In the genomic region with DNA sequence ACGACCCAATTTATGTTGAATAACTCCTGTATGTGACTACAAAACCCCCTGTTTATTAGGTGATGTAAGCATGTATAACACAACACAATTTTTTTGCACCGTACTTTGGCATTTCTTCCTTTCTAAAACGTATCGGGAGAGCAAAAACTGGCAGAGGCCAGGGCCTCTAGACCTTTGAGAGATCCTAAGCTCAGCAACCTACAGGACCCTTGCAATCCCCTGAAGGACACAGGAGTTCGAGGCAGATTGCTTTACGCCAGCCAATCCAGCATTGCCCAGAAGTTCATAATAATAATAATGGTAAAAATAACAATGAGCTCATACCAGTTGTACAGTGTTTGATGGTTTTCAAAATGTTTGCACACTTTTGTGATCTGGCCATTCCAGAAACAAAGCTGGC, we compare ENCODE assay signal across 2 cellular contexts.
TF ChIP-seq lines count a peak whose summit lies in the region.

No MANE protein-coding gene starts in this region.

TF ChIP-seq in GM23338, 12 proteins besides CTCF, POLR2A, EP300 and RAD21 (continued from another document):
- TF ChIP-seq ETS1 (IDR thresholded peaks at IDR 0.05) (no peak), POLR2AphosphoS5 (IDR thresholded peaks at IDR 0.05; ENCODE audit: low read depth) (no peak), JUNB (IDR thresholded peaks at IDR 0.05; ENCODE audit: unreplicated experiment) (no peak), EZH2 (IDR thresholded peaks at IDR 0.05; ENCODE audit: low read depth, unreplicated experiment) (no peak), ZNF331 (CRISPR knock-in tag; IDR thresholded peaks at IDR 0.05; ENCODE audit: low read depth) (no peak), CREB1 (CRISPR knock-in tag; IDR thresholded peaks at IDR 0.05; ENCODE audit: low read depth) (no peak), EZH2phosphoT487 (IDR thresholded peaks at IDR 0.05; ENCODE audit: unreplicated experiment) (no peak), NANOG (IDR thresholded peaks at IDR 0.05; ENCODE audit: borderline replicate concordance) (no peak)
- TF ChIP-seq, protein P1, sequence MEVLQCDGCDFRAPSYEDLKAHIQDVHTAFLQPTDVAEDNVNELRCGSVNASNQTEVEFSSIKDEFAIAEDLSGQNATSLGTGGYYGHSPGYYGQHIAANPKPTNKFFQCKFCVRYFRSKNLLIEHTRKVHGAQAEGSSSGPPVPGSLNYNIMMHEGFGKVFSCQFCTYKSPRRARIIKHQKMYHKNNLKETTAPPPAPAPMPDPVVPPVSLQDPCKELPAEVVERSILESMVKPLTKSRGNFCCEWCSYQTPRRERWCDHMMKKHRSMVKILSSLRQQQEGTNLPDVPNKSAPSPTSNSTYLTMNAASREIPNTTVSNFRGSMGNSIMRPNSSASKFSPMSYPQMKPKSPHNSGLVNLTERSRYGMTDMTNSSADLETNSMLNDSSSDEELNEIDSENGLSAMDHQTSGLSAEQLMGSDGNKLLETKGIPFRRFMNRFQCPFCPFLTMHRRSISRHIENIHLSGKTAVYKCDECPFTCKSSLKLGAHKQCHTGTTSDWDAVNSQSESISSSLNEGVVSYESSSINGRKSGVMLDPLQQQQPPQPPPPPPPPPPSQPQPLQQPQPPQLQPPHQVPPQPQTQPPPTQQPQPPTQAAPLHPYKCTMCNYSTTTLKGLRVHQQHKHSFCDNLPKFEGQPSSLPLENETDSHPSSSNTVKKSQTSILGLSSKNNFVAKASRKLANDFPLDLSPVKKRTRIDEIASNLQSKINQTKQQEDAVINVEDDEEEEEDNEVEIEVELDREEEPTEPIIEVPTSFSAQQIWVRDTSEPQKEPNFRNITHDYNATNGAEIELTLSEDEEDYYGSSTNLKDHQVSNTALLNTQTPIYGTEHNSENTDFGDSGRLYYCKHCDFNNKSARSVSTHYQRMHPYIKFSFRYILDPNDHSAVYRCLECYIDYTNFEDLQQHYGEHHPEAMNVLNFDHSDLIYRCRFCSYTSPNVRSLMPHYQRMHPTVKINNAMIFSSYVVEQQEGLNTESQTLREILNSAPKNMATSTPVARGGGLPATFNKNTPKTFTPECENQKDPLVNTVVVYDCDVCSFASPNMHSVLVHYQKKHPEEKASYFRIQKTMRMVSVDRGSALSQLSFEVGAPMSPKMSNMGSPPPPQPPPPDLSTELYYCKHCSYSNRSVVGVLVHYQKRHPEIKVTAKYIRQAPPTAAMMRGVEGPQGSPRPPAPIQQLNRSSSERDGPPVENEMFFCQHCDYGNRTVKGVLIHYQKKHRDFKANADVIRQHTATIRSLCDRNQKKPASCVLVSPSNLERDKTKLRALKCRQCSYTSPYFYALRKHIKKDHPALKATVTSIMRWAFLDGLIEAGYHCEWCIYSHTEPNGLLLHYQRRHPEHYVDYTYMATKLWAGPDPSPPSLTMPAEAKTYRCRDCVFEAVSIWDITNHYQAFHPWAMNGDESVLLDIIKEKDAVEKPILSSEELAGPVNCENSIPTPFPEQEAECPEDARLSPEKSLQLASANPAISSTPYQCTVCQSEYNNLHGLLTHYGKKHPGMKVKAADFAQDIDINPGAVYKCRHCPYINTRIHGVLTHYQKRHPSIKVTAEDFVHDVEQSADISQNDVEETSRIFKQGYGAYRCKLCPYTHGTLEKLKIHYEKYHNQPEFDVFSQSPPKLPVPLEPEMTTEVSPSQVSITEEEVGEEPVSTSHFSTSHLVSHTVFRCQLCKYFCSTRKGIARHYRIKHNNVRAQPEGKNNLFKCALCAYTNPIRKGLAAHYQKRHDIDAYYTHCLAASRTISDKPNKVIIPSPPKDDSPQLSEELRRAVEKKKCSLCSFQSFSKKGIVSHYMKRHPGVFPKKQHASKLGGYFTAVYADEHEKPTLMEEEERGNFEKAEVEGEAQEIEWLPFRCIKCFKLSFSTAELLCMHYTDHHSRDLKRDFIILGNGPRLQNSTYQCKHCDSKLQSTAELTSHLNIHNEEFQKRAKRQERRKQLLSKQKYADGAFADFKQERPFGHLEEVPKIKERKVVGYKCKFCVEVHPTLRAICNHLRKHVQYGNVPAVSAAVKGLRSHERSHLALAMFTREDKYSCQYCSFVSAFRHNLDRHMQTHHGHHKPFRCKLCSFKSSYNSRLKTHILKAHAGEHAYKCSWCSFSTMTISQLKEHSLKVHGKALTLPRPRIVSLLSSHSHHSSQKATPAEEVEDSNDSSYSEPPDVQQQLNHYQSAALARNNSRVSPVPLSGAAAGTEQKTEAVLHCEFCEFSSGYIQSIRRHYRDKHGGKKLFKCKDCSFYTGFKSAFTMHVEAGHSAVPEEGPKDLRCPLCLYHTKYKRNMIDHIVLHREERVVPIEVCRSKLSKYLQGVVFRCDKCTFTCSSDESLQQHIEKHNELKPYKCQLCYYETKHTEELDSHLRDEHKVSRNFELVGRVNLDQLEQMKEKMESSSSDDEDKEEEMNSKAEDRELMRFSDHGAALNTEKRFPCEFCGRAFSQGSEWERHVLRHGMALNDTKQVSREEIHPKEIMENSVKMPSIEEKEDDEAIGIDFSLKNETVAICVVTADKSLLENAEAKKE (CRISPR knock-in tag; IDR thresholded peaks at IDR 0.05) = no peak
- TF ChIP-seq, protein P2, sequence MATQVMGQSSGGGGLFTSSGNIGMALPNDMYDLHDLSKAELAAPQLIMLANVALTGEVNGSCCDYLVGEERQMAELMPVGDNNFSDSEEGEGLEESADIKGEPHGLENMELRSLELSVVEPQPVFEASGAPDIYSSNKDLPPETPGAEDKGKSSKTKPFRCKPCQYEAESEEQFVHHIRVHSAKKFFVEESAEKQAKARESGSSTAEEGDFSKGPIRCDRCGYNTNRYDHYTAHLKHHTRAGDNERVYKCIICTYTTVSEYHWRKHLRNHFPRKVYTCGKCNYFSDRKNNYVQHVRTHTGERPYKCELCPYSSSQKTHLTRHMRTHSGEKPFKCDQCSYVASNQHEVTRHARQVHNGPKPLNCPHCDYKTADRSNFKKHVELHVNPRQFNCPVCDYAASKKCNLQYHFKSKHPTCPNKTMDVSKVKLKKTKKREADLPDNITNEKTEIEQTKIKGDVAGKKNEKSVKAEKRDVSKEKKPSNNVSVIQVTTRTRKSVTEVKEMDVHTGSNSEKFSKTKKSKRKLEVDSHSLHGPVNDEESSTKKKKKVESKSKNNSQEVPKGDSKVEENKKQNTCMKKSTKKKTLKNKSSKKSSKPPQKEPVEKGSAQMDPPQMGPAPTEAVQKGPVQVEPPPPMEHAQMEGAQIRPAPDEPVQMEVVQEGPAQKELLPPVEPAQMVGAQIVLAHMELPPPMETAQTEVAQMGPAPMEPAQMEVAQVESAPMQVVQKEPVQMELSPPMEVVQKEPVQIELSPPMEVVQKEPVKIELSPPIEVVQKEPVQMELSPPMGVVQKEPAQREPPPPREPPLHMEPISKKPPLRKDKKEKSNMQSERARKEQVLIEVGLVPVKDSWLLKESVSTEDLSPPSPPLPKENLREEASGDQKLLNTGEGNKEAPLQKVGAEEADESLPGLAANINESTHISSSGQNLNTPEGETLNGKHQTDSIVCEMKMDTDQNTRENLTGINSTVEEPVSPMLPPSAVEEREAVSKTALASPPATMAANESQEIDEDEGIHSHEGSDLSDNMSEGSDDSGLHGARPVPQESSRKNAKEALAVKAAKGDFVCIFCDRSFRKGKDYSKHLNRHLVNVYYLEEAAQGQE (IDR thresholded peaks at IDR 0.05; ENCODE audit: unreplicated experiment) = no peak
TF ChIP-seq in GM23338: peak in this region for 0.

TF ChIP-seq in WTC11, 78 proteins besides CTCF, POLR2A, EP300 and RAD21 (continued from another document and continues in another):
- TF ChIP-seq, protein P3, sequence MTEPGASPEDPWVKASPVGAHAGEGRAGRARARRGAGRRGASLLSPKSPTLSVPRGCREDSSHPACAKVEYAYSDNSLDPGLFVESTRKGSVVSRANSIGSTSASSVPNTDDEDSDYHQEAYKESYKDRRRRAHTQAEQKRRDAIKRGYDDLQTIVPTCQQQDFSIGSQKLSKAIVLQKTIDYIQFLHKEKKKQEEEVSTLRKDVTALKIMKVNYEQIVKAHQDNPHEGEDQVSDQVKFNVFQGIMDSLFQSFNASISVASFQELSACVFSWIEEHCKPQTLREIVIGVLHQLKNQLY (CRISPR knock-in tag; IDR thresholded peaks at IDR 0.05) = no peak
- TF ChIP-seq, protein P4, sequence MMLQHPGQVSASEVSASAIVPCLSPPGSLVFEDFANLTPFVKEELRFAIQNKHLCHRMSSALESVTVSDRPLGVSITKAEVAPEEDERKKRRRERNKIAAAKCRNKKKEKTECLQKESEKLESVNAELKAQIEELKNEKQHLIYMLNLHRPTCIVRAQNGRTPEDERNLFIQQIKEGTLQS (CRISPR knock-in tag; conservative IDR thresholded peaks at IDR 0.05) = no peak
- no peak for TF ChIP-seq NFATC4 (CRISPR knock-in tag; IDR thresholded peaks at IDR 0.05)
- no peak for TF ChIP-seq E2F4 (CRISPR knock-in tag; IDR thresholded peaks at IDR 0.05; ENCODE audit: borderline replicate concordance, low read depth)
- TF ChIP-seq ESRRA (CRISPR knock-in tag; IDR thresholded peaks at IDR 0.05; ENCODE audit: borderline replicate concordance) = no peak
- no peak for TF ChIP-seq EMX1 (CRISPR knock-in tag; IDR thresholded peaks at IDR 0.05)
- no peak for TF ChIP-seq SOX15 (CRISPR knock-in tag; IDR thresholded peaks at IDR 0.05)
- no peak for TF ChIP-seq USF1 (CRISPR knock-in tag; IDR thresholded peaks at IDR 0.05)
- TF ChIP-seq, protein P5, sequence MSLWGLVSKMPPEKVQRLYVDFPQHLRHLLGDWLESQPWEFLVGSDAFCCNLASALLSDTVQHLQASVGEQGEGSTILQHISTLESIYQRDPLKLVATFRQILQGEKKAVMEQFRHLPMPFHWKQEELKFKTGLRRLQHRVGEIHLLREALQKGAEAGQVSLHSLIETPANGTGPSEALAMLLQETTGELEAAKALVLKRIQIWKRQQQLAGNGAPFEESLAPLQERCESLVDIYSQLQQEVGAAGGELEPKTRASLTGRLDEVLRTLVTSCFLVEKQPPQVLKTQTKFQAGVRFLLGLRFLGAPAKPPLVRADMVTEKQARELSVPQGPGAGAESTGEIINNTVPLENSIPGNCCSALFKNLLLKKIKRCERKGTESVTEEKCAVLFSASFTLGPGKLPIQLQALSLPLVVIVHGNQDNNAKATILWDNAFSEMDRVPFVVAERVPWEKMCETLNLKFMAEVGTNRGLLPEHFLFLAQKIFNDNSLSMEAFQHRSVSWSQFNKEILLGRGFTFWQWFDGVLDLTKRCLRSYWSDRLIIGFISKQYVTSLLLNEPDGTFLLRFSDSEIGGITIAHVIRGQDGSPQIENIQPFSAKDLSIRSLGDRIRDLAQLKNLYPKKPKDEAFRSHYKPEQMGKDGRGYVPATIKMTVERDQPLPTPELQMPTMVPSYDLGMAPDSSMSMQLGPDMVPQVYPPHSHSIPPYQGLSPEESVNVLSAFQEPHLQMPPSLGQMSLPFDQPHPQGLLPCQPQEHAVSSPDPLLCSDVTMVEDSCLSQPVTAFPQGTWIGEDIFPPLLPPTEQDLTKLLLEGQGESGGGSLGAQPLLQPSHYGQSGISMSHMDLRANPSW (CRISPR knock-in tag; conservative IDR thresholded peaks at IDR 0.05; ENCODE audit: low read depth) = no peak
- no peak for TF ChIP-seq FOXP1 (CRISPR knock-in tag; IDR thresholded peaks at IDR 0.05; ENCODE audit: borderline replicate concordance)
- TF ChIP-seq, protein P6, sequence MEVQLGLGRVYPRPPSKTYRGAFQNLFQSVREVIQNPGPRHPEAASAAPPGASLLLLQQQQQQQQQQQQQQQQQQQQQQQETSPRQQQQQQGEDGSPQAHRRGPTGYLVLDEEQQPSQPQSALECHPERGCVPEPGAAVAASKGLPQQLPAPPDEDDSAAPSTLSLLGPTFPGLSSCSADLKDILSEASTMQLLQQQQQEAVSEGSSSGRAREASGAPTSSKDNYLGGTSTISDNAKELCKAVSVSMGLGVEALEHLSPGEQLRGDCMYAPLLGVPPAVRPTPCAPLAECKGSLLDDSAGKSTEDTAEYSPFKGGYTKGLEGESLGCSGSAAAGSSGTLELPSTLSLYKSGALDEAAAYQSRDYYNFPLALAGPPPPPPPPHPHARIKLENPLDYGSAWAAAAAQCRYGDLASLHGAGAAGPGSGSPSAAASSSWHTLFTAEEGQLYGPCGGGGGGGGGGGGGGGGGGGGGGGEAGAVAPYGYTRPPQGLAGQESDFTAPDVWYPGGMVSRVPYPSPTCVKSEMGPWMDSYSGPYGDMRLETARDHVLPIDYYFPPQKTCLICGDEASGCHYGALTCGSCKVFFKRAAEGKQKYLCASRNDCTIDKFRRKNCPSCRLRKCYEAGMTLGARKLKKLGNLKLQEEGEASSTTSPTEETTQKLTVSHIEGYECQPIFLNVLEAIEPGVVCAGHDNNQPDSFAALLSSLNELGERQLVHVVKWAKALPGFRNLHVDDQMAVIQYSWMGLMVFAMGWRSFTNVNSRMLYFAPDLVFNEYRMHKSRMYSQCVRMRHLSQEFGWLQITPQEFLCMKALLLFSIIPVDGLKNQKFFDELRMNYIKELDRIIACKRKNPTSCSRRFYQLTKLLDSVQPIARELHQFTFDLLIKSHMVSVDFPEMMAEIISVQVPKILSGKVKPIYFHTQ (CRISPR knock-in tag; IDR thresholded peaks at IDR 0.05) = no peak
- TF ChIP-seq ATF1 (CRISPR knock-in tag; IDR thresholded peaks at IDR 0.05) = no peak
- no peak for TF ChIP-seq E2F1 (CRISPR knock-in tag; IDR thresholded peaks at IDR 0.05)
- TF ChIP-seq HMGXB4 (CRISPR knock-in tag; IDR thresholded peaks at IDR 0.05) = no peak
- TF ChIP-seq HMGA2 (CRISPR knock-in tag; IDR thresholded peaks at IDR 0.05) = no peak
- no peak for TF ChIP-seq PRRX2 (CRISPR knock-in tag; IDR thresholded peaks at IDR 0.05)
